In genomic region chr12:92145481-92145730, GRCh38 we compare ENCODE assay signal across 8 cellular contexts. TPM values are rescaled to one million over a fixed set of nuclear protein-coding genes. Genes with fewer than 3 reads are reported as not detected.
DNase-seq lines count a peak whose midpoint lies in the region; ATAC-seq, FAIRE-seq and TF ChIP-seq lines count a peak whose summit lies in the region.

No MANE protein-coding gene starts in this region.

- H3K36me3 ChIP-seq in HepG2 (replicated peaks in 1 of 2; ENCODE audit: control insufficient read depth in 1 of 2, insufficient read depth in 2 of 2, low read length in 2 of 2) (no peaks in the 10 kb centered on the region), testis (ENCODE audit: low read depth, missing control alignments) (no peaks in the 10 kb centered on the region)

- no peak for TF ChIP-seq RAD21 in HepG2 (CRISPR knock-in tag; IDR thresholded peaks at IDR 0.05)

- H3K9ac ChIP-seq in HepG2 (ENCODE audit: insufficient read depth, low read depth, low read length), result peak overlapping the region; percentile 90

- DNase-seq in astrocyte of the spinal cord (ENCODE audit: low read depth, low spot score) (no peak), HepG2 (ENCODE audit: low spot score) (no peak), testis (no peak), NCI-H748 (lab: John Stamatoyannopoulos, UW; ENCODE audit: unreplicated experiment) (no peak)
- DNase-seq in activated CD4-positive, alpha-beta T cell treated with anti-CD3 and anti-CD28 coated beads, Interleukin-2, amount 50 U/mL, for 4 hours, result no peak

- H3K79me2 ChIP-seq in HepG2 (ENCODE audit: insufficient read depth, low read length), result peaks cover 47% of the 10 kb centered on the region

- CTCF ChIA-PET in HepG2 (lab: Yijun Ruan, JAX; ENCODE audit: low intra/inter-chr PET ratio, low total read pairs), result no interaction called here

- TF ChIP-seq CTCF in astrocyte of the spinal cord (IDR thresholded peaks at IDR 0.05; ENCODE audit: low read depth, low read length), result no peak
- no peak for TF ChIP-seq CTCF in HepG2 (CRISPR knock-in tag; IDR thresholded peaks at IDR 0.05)
- no peak for TF ChIP-seq CTCF in testis (IDR thresholded peaks at IDR 0.05)

- H3K4me3 ChIP-seq in astrocyte of the spinal cord (ENCODE audit: low read depth, low read length), result peak overlapping the region; percentile 94
- peak overlapping the region; percentile 94 to 99 (median 98) for H3K4me3 ChIP-seq in HepG2 (replicated peaks in 1 of 3; ENCODE audit: insufficient read depth in 1 of 3, low read depth in 2 of 3, low read length in 3 of 3)
- H3K4me3 ChIP-seq in testis, result peak overlapping the region; percentile 92 to 99

- BruUV-seq in HepG2 (replicated peaks; lab: Mats Ljungman, UMichigan), result no TSS peak

- POLR2A ChIA-PET in HepG2 (lab: Yijun Ruan, JAX), result interaction anchor here (1.0 to 4.1 kb wide), 16 partner anchors 8 to 401 kb away, joined by 3 to 73 read pairs (median 5); no protein-coding TSS in a partner anchor

- 0% methylated on average over 1 of the region's 28 CpGs for WGBS in HepG2 (ENCODE audit: low lambda C conversion rate)
- 0 to 1% methylated on average over 7 to 28 of the region's 28 CpGs for WGBS in testis, 2 donors

- H3K4me1 ChIP-seq in HepG2 (ENCODE audit: insufficient read depth, low read length) (peaks cover 45% of the 10 kb centered on the region), testis (peaks cover 6% of the 10 kb centered on the region)

- in situ Hi-C loops in astrocyte of the spinal cord (cut with HindIII; ENCODE audit: low sequenced_read_pairs) (no loop called here), HepG2 (cut with HindIII; ENCODE audit: extremely low pct_ligation_motif_present, low pct_unique_long_range_greater_than_20kb) (loop anchor here (10.0 kb wide), 1 partner anchor 331 kb away; no protein-coding TSS in a partner anchor)

- peaks cover 32% of the 10 kb centered on the region for H4K20me1 ChIP-seq in HepG2 (ENCODE audit: insufficient read depth, low read length)

- peak overlapping the region; percentile 64 for H3K27ac ChIP-seq in HepG2 (ENCODE audit: extremely low read length, insufficient read depth, low read length)
- peak overlapping the region; percentile 100 for H3K27ac ChIP-seq in testis

- no peak overlapping the region for H2AFZ ChIP-seq in HepG2 (ENCODE audit: low read length)

- intact Hi-C loops in HepG2 (cut with micrococcal nuclease; ENCODE audit: unreplicated experiment) (loop anchor here (10.0 kb wide), 2 partner anchors 111 to 211 kb away; no protein-coding TSS in a partner anchor), testis (cut with DNase I; ENCODE audit: low total_unique reads) (loop anchor here (10.0 kb wide), 1 partner anchor 761 kb away; no protein-coding TSS in a partner anchor)

- TF ChIP-seq POLR2A in HepG2 (IDR thresholded peaks at IDR 0.05; ENCODE audit: insufficient read depth in 1 of 2, low read depth in 2 of 2, low read length in 2 of 2) (no peak), testis (IDR thresholded peaks at IDR 0.05) (no peak)

- peaks cover 0 to 3% of the 10 kb centered on the region in 2 experiments; a peak in 1 of 5 replicates for H3K27me3 ChIP-seq in HepG2 (ENCODE audit: control insufficient read depth in 1 of 2, insufficient read depth in 2 of 2, low read length in 2 of 2)
- no peaks in the 10 kb centered on the region for H3K27me3 ChIP-seq in testis

- H3K9me3 ChIP-seq in HepG2 (ENCODE audit: low read length) (no peaks in the 10 kb centered on the region), testis (no peaks in the 10 kb centered on the region)

- TF ChIP-seq EP300 in HepG2 (IDR thresholded peaks at IDR 0.05; ENCODE audit: low read depth in 2 of 2, low read length in 2 of 2) (no peak), HepG2 (CRISPR knock-in tag; IDR thresholded peaks at IDR 0.05; ENCODE audit: borderline replicate concordance) (no peak)

- no peak for FAIRE-seq in HepG2 (lab: Jason Lieb, UNC)

- ATAC-seq in GM19035 (IDR thresholded peaks at IDR 0.05; ENCODE audit: unreplicated experiment) (peak; percentile 8), HG03442 (IDR thresholded peaks at IDR 0.05; ENCODE audit: unreplicated experiment) (peak; percentile 4), HepG2 (peak; percentile 5; the same call in 2 of the 3 replicates), GM19452 (IDR thresholded peaks at IDR 0.05; ENCODE audit: unreplicated experiment) (no peak)

- H3K4me2 ChIP-seq in HepG2 (ENCODE audit: low read depth, low read length), result peak overlapping the region; percentile 79

TF ChIP-seq in HepG2, 621 proteins besides CTCF, POLR2A, EP300 and RAD21 (continues in another document):
- 0 out of 2 replicates have a peak, but pooled peaks have one; percentile 36 for TF ChIP-seq ZNF563 (CRISPR knock-in tag; IDR thresholded peaks at IDR 0.05)
- TF ChIP-seq ISL2 (CRISPR knock-in tag; IDR thresholded peaks at IDR 0.05), result no peak
- TF ChIP-seq PRMT3 (CRISPR knock-in tag; IDR thresholded peaks at IDR 0.05; ENCODE audit: borderline replicate concordance, low read depth), result no peak
- no peak for TF ChIP-seq FOXO4 (CRISPR knock-in tag; conservative IDR thresholded peaks at IDR 0.05)
- TF ChIP-seq NR0B2 (CRISPR knock-in tag; IDR thresholded peaks at IDR 0.05), result no peak
- TF ChIP-seq SOX6 (IDR thresholded peaks at IDR 0.05), result no peak
- TF ChIP-seq SOX6 (CRISPR knock-in tag; IDR thresholded peaks at IDR 0.05), result no peak
- no peak for TF ChIP-seq ZNF121 (CRISPR knock-in tag; IDR thresholded peaks at IDR 0.05)
- no peak for TF ChIP-seq MTA1 (CRISPR knock-in tag; IDR thresholded peaks at IDR 0.05; ENCODE audit: borderline replicate concordance)
- TF ChIP-seq HDAC1 (CRISPR knock-in tag; IDR thresholded peaks at IDR 0.05), result no peak

RNA-seq across cellular contexts. Expression of gene BTG1, which starts 0.2 kb away (rescaled TPM):
- total RNA-seq in HepG2 (2016; rRNA removed; fragmentation: Illumina TruSeq; extraction: Trizol) (7.5 and 9.8 TPM in 2 replicates), testis (10 to 100 TPM; 23.8 to 37.0 TPM)
- 2.4 and 5.7 TPM in 2 replicates for total RNA-seq in HepG2 (2016; cell fraction: cytosol; rRNA removed; fragmentation: Illumina TruSeq; extraction: Trizol; ENCODE audit: low read depth)
- total RNA-seq in HepG2 (2016; cell fraction: insoluble cytoplasmic fraction; rRNA removed; fragmentation: Illumina TruSeq; extraction: Trizol), result 5.9 and 8.9 TPM in 2 replicates
- total RNA-seq in HepG2 (2016; cell fraction: membrane; rRNA removed; fragmentation: Illumina TruSeq; extraction: Trizol), result 8.8 and 11.0 TPM in 2 replicates
- 15.4 TPM in 2 replicates for total RNA-seq in HepG2 (2016; cell fraction: nucleus; rRNA removed; fragmentation: Illumina TruSeq; extraction: Trizol)
- polyA plus RNA-seq in HepG2 (2011; rRNA removed) (16.7 and 20.2 TPM in 2 replicates), testis (ENCODE audit: insufficient read depth, low read depth, low replicate concordance) (65.3 TPM)
- polyA plus RNA-seq in HepG2 (2011; cell fraction: cytosol; rRNA removed), result 12.2 and 14.4 TPM in 2 replicates
- 6.9 and 13.9 TPM in 2 replicates for polyA plus RNA-seq in HepG2 (2011; cell fraction: nucleus; rRNA removed)
- polyA plus RNA-seq in HepG2 (2012), result 22.3 and 32.9 TPM in 2 replicates
- 5.9 and 6.6 TPM in 2 replicates for polyA plus RNA-seq in HepG2 (2016; cell fraction: cytosol; fragmentation: Illumina TruSeq; extraction: Trizol; ENCODE audit: low read depth)
- 13.5 and 13.8 TPM in 2 replicates for polyA plus RNA-seq in HepG2 (2016; cell fraction: insoluble cytoplasmic fraction; fragmentation: Illumina TruSeq; extraction: Trizol; ENCODE audit: low read depth)
- polyA plus RNA-seq in HepG2 (2016; cell fraction: membrane; fragmentation: Illumina TruSeq; extraction: Trizol; ENCODE audit: low read depth), result 14.3 TPM in 2 replicates
- 12.5 and 15.4 TPM in 2 replicates for polyA plus RNA-seq in HepG2 (2016; cell fraction: nucleus; fragmentation: Illumina TruSeq; extraction: Trizol; ENCODE audit: insufficient read depth, low read depth)
- polyA minus RNA-seq in HepG2 (2011; rRNA and poly(A)+ RNA removed; ENCODE audit: low replicate concordance), result 33.4 and 51.6 TPM in 2 replicates
- polyA minus RNA-seq in HepG2 (2011; cell fraction: cytosol; rRNA and poly(A)+ RNA removed), result 10.3 and 17.6 TPM in 2 replicates
- 40.3 and 44.8 TPM in 2 replicates for polyA minus RNA-seq in HepG2 (2011; cell fraction: nucleus; rRNA and poly(A)+ RNA removed)
